1 cellular context compared by ENCODE assay signal in genomic region chr4:41433361-41433760, GRCh38.
TF ChIP-seq lines count a peak whose summit lies in the region.

No MANE protein-coding gene starts in this region.

TF ChIP-seq in H1, 55 proteins besides CTCF, POLR2A, EP300 and RAD21:
- TF ChIP-seq JUN (IDR thresholded peaks at IDR 0.05; ENCODE audit: low read depth, low read length) (no peak), MAX (IDR thresholded peaks at IDR 0.05) (peak; percentile 60; the same call in 1 of the 2 replicates), E2F6 (IDR thresholded peaks at IDR 0.05) (peak; percentile 51; the same call in 1 of the 2 replicates)
